Comparison of ENCODE assay signal across 17 cellular contexts in genomic region chr3:29581311-29581710, GRCh38.
"Had no signal": no experiment of that assay in that cellular context is flagged by ENCODE, and none has a peak within 500 bp of the region (broad histone marks: within the 10 kb centered on the region; RNA-seq: fewer than 3 reads in every experiment).

No MANE protein-coding gene starts in this region.

- H3K4me1 ChIP-seq: prostate gland had no signal

- DNase-seq: activated B cell treated with CpG ODN at 0.5 μM for 24 hours; activated CD4-positive, alpha-beta T cell treated with anti-CD3 and anti-CD28 coated beads for 36 hours; activated CD4-positive, alpha-beta T cell treated with anti-CD3 and anti-CD28 coated beads, Interleukin-2, amount 50 U/mL, for 4 hours; activated CD8-positive, alpha-beta memory T cell treated with anti-CD3 and anti-CD28 coated beads, Interleukin-2, amount 50 U/mL, for 48 hours; activated naive CD4-positive, alpha-beta T cell; activated T-cell treated with anti-CD3 and anti-CD28 coated beads, Interleukin-2, amount 50 U/mL, for 4 hours; foreskin melanocyte; hippocampal formation; left ventricle myocardium inferior; naive thymus-derived CD8-positive, alpha-beta T cell; ovary; stimulated activated CD4-positive, alpha-beta T cell treated with anti-CD3 and anti-CD28 coated beads, Interleukin-1b, Interleukin-23, amount 100 ng/mL, for 48 hours; substantia nigra; T-helper 9 cell; thyroid gland had no signal

- H3K36me3 ChIP-seq: left ventricle myocardium inferior, ovary, prostate gland, thyroid gland had no signal

- H3K9me3 ChIP-seq: left ventricle myocardium inferior, ovary, prostate gland, thyroid gland had no signal

- ATAC-seq: activated CD4-positive, alpha-beta T cell treated with anti-CD3 and anti-CD28 coated beads for 36 hours; activated T-cell treated with anti-CD3 and anti-CD28 coated beads, Interleukin-2, amount 50 U/mL, for 4 hours; naive thymus-derived CD8-positive, alpha-beta T cell had no signal

- H3K27me3 ChIP-seq: ovary, thyroid gland had no signal

- H3K4me3 ChIP-seq: coronary artery, left ventricle myocardium inferior, ovary, prostate gland, thyroid gland had no signal

- H3K27ac ChIP-seq: coronary artery, ovary, prostate gland, thyroid gland had no signal
